In the genomic region with DNA sequence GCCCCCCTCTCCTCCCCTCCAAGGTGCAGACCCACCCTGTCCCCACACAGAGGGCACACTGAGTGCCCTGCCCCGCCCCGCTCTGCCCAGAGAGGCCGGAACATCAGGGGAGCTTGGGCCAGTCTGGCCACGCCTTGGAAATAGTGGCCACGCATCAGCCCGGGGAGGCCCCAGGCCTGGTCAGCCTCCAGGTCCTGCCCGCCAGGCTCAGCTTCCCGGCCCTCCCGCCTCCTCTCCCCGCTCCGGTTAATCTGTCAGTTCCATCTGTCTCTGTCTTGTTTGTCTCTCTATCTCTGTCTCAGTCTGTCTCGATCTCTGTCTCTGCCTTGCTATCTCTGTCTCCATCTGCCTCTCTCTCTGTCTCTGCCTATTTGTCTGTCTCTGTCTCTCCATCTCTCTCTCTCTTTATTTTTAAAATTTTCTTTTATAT, we compare ENCODE assay signal across 1 cellular context.
A peak's percentile ranks its signal among the peaks of the same experiment; 100 is the strongest.
TF ChIP-seq lines count a peak whose summit lies in the region.

No MANE protein-coding gene starts in this region.

TF ChIP-seq in K562, 482 proteins besides CTCF, POLR2A, EP300 and RAD21 (continued from another document and continues in another):
- TF ChIP-seq, protein P1, sequence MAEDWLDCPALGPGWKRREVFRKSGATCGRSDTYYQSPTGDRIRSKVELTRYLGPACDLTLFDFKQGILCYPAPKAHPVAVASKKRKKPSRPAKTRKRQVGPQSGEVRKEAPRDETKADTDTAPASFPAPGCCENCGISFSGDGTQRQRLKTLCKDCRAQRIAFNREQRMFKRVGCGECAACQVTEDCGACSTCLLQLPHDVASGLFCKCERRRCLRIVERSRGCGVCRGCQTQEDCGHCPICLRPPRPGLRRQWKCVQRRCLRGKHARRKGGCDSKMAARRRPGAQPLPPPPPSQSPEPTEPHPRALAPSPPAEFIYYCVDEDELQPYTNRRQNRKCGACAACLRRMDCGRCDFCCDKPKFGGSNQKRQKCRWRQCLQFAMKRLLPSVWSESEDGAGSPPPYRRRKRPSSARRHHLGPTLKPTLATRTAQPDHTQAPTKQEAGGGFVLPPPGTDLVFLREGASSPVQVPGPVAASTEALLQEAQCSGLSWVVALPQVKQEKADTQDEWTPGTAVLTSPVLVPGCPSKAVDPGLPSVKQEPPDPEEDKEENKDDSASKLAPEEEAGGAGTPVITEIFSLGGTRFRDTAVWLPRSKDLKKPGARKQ (CRISPR knock-in tag; IDR thresholded peaks at IDR 0.05), result no peak
- TF ChIP-seq HCFC1 (IDR thresholded peaks at IDR 0.05; ENCODE audit: low read depth, low read length) (no peak), PHF8 (IDR thresholded peaks at IDR 0.05; ENCODE audit: borderline replicate concordance, low read length) (peak; percentile 15; the same call in 1 of the 2 replicates), HSF4 (CRISPR knock-in tag; IDR thresholded peaks at IDR 0.05; ENCODE audit: borderline replicate concordance) (no peak), BRD4 (IDR thresholded peaks at IDR 0.05) (no peak), NRF1 (conservative IDR thresholded peaks at IDR 0.05 in 1 of 2, IDR thresholded peaks at IDR 0.05 in 1 of 2) (peak in 1 of 2 experiments; percentile 53; a peak in 1 of 4 replicates), ZNF436 (CRISPR knock-in tag; IDR thresholded peaks at IDR 0.05) (no peak), MCM2 (IDR thresholded peaks at IDR 0.05; ENCODE audit: low read depth) (no peak), CBFB (CRISPR knock-in tag; IDR thresholded peaks at IDR 0.05) (no peak), FOXM1 (IDR thresholded peaks at IDR 0.05; ENCODE audit: low read depth) (peak; percentile 64; the same call in 1 of the 2 replicates), FOXM1 (CRISPR knock-in tag; IDR thresholded peaks at IDR 0.05; ENCODE audit: low read depth) (no peak), BRCA1 (IDR thresholded peaks at IDR 0.05) (no peak), BRCA1 (CRISPR knock-in tag; IDR thresholded peaks at IDR 0.05) (no peak), TAL1 (IDR thresholded peaks at IDR 0.05) (peak; percentile 92), ZNF561 (CRISPR knock-in tag; conservative IDR thresholded peaks at IDR 0.05) (no peak), ZNF445 (CRISPR knock-in tag; IDR thresholded peaks at IDR 0.05; ENCODE audit: low read depth) (no peak), ZNF785 (CRISPR knock-in tag; IDR thresholded peaks at IDR 0.05) (no peak), PURB (CRISPR knock-in tag; IDR thresholded peaks at IDR 0.05; ENCODE audit: low read depth) (no peak), PPARD (CRISPR knock-in tag; IDR thresholded peaks at IDR 0.05) (no peak), CBX3 (IDR thresholded peaks at IDR 0.05; ENCODE audit: borderline replicate concordance in 1 of 2, low read length in 2 of 2) (no peak), TBL1XR1 (IDR thresholded peaks at IDR 0.05; ENCODE audit: low read length in 2 of 2) (peak in 1 of 2 experiments; percentile 60; a peak in 2 of 4 replicates), ZNF274 (IDR thresholded peaks at IDR 0.05; ENCODE audit: borderline replicate concordance, low read depth, low read length) (no peak), NCOR1 (IDR thresholded peaks at IDR 0.05) (peak; percentile 91), PCBP1 (IDR thresholded peaks at IDR 0.05; ENCODE audit: low read depth, low read length, poor library complexity, severe bottlenecking) (no peak), CCNT2 (IDR thresholded peaks at IDR 0.05; ENCODE audit: borderline replicate concordance, extremely low read depth, insufficient read length, low read depth, low read length) (peak; percentile 90), SAFB (IDR thresholded peaks at IDR 0.05; ENCODE audit: borderline replicate concordance, low read depth, low read length) (no peak), NCOA6 (IDR thresholded peaks at IDR 0.05) (no peak)
- TF ChIP-seq, protein P2, sequence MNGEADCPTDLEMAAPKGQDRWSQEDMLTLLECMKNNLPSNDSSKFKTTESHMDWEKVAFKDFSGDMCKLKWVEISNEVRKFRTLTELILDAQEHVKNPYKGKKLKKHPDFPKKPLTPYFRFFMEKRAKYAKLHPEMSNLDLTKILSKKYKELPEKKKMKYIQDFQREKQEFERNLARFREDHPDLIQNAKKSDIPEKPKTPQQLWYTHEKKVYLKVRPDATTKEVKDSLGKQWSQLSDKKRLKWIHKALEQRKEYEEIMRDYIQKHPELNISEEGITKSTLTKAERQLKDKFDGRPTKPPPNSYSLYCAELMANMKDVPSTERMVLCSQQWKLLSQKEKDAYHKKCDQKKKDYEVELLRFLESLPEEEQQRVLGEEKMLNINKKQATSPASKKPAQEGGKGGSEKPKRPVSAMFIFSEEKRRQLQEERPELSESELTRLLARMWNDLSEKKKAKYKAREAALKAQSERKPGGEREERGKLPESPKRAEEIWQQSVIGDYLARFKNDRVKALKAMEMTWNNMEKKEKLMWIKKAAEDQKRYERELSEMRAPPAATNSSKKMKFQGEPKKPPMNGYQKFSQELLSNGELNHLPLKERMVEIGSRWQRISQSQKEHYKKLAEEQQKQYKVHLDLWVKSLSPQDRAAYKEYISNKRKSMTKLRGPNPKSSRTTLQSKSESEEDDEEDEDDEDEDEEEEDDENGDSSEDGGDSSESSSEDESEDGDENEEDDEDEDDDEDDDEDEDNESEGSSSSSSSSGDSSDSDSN (IDR thresholded peaks at IDR 0.05; ENCODE audit: borderline replicate concordance in 1 of 2, low read depth in 2 of 2, low read length in 2 of 2), result peak in 1 of 2 experiments; percentile 92; a peak in 2 of 4 replicates
- TF ChIP-seq, protein P3, sequence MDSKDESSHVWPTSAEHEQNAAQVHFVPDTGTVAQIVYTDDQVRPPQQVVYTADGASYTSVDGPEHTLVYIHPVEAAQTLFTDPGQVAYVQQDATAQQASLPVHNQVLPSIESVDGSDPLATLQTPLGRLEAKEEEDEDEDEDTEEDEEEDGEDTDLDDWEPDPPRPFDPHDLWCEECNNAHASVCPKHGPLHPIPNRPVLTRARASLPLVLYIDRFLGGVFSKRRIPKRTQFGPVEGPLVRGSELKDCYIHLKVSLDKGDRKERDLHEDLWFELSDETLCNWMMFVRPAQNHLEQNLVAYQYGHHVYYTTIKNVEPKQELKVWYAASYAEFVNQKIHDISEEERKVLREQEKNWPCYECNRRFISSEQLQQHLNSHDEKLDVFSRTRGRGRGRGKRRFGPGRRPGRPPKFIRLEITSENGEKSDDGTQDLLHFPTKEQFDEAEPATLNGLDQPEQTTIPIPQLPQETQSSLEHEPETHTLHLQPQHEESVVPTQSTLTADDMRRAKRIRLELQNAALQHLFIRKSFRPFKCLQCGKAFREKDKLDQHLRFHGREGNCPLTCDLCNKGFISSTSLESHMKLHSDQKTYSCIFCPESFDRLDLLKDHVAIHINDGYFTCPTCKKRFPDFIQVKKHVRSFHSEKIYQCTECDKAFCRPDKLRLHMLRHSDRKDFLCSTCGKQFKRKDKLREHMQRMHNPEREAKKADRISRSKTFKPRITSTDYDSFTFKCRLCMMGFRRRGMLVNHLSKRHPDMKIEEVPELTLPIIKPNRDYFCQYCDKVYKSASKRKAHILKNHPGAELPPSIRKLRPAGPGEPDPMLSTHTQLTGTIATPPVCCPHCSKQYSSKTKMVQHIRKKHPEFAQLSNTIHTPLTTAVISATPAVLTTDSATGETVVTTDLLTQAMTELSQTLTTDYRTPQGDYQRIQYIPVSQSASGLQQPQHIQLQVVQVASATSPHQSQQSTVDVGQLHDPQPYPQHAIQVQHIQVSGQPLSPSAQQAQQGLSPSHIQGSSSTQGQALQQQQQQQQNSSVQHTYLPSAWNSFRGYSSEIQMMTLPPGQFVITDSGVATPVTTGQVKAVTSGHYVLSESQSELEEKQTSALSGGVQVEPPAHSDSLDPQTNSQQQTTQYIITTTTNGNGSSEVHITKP (IDR thresholded peaks at IDR 0.05; ENCODE audit: partially characterized antibody), result no peak
- TF ChIP-seq, protein P4, sequence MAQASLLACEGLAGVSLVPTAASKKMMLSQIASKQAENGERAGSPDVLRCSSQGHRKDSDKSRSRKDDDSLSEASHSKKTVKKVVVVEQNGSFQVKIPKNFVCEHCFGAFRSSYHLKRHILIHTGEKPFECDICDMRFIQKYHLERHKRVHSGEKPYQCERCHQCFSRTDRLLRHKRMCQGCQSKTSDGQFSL (CRISPR knock-in tag; IDR thresholded peaks at IDR 0.05), result 0 out of 2 replicates have a peak, but pooled peaks have one; percentile 36
- TF ChIP-seq, protein P4 (tag; IDR thresholded peaks at IDR 0.05), result no peak
- TF ChIP-seq, protein P5, sequence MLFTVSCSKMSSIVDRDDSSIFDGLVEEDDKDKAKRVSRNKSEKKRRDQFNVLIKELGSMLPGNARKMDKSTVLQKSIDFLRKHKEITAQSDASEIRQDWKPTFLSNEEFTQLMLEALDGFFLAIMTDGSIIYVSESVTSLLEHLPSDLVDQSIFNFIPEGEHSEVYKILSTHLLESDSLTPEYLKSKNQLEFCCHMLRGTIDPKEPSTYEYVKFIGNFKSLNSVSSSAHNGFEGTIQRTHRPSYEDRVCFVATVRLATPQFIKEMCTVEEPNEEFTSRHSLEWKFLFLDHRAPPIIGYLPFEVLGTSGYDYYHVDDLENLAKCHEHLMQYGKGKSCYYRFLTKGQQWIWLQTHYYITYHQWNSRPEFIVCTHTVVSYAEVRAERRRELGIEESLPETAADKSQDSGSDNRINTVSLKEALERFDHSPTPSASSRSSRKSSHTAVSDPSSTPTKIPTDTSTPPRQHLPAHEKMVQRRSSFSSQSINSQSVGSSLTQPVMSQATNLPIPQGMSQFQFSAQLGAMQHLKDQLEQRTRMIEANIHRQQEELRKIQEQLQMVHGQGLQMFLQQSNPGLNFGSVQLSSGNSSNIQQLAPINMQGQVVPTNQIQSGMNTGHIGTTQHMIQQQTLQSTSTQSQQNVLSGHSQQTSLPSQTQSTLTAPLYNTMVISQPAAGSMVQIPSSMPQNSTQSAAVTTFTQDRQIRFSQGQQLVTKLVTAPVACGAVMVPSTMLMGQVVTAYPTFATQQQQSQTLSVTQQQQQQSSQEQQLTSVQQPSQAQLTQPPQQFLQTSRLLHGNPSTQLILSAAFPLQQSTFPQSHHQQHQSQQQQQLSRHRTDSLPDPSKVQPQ (CRISPR knock-in tag; IDR thresholded peaks at IDR 0.05; ENCODE audit: borderline replicate concordance), result no peak
- TF ChIP-seq, protein P6, sequence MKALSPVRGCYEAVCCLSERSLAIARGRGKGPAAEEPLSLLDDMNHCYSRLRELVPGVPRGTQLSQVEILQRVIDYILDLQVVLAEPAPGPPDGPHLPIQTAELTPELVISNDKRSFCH (CRISPR knock-in tag; IDR thresholded peaks at IDR 0.05), result no peak
- TF ChIP-seq, protein P6 (tag; IDR thresholded peaks at IDR 0.05), result 0 out of 2 replicates have a peak, but pooled peaks have one; percentile 7
- TF ChIP-seq, protein P7, sequence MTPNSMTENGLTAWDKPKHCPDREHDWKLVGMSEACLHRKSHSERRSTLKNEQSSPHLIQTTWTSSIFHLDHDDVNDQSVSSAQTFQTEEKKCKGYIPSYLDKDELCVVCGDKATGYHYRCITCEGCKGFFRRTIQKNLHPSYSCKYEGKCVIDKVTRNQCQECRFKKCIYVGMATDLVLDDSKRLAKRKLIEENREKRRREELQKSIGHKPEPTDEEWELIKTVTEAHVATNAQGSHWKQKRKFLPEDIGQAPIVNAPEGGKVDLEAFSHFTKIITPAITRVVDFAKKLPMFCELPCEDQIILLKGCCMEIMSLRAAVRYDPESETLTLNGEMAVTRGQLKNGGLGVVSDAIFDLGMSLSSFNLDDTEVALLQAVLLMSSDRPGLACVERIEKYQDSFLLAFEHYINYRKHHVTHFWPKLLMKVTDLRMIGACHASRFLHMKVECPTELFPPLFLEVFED (CRISPR knock-in tag; conservative IDR thresholded peaks at IDR 0.05), result 0 out of 2 replicates have a peak, but pooled peaks have one; percentile 50
- TF ChIP-seq, protein P8, sequence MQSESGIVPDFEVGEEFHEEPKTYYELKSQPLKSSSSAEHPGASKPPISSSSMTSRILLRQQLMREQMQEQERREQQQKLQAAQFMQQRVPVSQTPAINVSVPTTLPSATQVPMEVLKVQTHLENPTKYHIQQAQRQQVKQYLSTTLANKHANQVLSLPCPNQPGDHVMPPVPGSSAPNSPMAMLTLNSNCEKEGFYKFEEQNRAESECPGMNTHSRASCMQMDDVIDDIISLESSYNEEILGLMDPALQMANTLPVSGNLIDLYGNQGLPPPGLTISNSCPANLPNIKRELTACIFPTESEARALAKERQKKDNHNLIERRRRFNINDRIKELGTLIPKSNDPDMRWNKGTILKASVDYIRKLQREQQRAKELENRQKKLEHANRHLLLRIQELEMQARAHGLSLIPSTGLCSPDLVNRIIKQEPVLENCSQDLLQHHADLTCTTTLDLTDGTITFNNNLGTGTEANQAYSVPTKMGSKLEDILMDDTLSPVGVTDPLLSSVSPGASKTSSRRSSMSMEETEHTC (IDR thresholded peaks at IDR 0.05), result peak; percentile 50; the same call in 1 of the 2 replicates
- TF ChIP-seq, protein P9, sequence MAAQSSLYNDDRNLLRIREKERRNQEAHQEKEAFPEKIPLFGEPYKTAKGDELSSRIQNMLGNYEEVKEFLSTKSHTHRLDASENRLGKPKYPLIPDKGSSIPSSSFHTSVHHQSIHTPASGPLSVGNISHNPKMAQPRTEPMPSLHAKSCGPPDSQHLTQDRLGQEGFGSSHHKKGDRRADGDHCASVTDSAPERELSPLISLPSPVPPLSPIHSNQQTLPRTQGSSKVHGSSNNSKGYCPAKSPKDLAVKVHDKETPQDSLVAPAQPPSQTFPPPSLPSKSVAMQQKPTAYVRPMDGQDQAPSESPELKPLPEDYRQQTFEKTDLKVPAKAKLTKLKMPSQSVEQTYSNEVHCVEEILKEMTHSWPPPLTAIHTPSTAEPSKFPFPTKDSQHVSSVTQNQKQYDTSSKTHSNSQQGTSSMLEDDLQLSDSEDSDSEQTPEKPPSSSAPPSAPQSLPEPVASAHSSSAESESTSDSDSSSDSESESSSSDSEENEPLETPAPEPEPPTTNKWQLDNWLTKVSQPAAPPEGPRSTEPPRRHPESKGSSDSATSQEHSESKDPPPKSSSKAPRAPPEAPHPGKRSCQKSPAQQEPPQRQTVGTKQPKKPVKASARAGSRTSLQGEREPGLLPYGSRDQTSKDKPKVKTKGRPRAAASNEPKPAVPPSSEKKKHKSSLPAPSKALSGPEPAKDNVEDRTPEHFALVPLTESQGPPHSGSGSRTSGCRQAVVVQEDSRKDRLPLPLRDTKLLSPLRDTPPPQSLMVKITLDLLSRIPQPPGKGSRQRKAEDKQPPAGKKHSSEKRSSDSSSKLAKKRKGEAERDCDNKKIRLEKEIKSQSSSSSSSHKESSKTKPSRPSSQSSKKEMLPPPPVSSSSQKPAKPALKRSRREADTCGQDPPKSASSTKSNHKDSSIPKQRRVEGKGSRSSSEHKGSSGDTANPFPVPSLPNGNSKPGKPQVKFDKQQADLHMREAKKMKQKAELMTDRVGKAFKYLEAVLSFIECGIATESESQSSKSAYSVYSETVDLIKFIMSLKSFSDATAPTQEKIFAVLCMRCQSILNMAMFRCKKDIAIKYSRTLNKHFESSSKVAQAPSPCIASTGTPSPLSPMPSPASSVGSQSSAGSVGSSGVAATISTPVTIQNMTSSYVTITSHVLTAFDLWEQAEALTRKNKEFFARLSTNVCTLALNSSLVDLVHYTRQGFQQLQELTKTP (IDR thresholded peaks at IDR 0.05; ENCODE audit: low read depth in 1 of 2, partially characterized antibody in 2 of 2), result peak; percentile 32 to 48
